10 cellular contexts compared by ENCODE assay signal in genomic region chr19:4284176-4284958, GRCh38. TPM values are rescaled to one million over a fixed set of nuclear protein-coding genes. Genes with fewer than 3 reads are reported as not detected.
DNase-seq lines count a peak whose midpoint lies in the region; ATAC-seq, FAIRE-seq and TF ChIP-seq lines count a peak whose summit lies in the region.
"Had no signal": no experiment of that assay in that cellular context is flagged by ENCODE, and none has a peak within 500 bp of the region (broad histone marks: within the 10 kb centered on the region; RNA-seq: fewer than 3 reads in every experiment).

No MANE protein-coding gene starts in this region.

- peak; percentile 18 for DNase-seq in M059J (ENCODE audit: low read depth)
- DNase-seq in WTC11 (ENCODE audit: low spot score), result peak; percentile 91
- DNase-seq in mesendoderm, result peak; percentile 88
- no peak for DNase-seq in activated naive CD4-positive, alpha-beta T cell treated with Interleukin-2 at 50 U/mL for 16 hours
- DNase-seq in RCC 7860 (ENCODE audit: low spot score), result no peak
- no peak for DNase-seq in NCI-H128 (lab: John Stamatoyannopoulos, UW; ENCODE audit: unreplicated experiment)
- DNase-seq: sigmoid colon had no signal

- no peaks in the 10 kb centered on the region for H3K36me3 ChIP-seq in ES-I3 (ENCODE audit: insufficient read depth, low read length)
- no peaks in the 10 kb centered on the region for H3K36me3 ChIP-seq in mesendoderm (ENCODE audit: control insufficient read depth, insufficient read depth, low read length)
- H3K36me3 ChIP-seq: sigmoid colon had no signal

- H3K4ac ChIP-seq in mesendoderm (ENCODE audit: low read depth, low read length), result no peak overlapping the region

- no peak overlapping the region for H3K27ac ChIP-seq in mesendoderm (ENCODE audit: low read depth, low read length)
- H3K27ac ChIP-seq: sigmoid colon had no signal

- no peaks in the 10 kb centered on the region for H3K36me3 Mint-ChIP-seq in WTC11

- no CpG with 5 or more reads among the region's 20 CpGs for WGBS in mesendoderm (ENCODE audit: extremely low coverage, insufficient coverage, low lambda C conversion rate)

- no peaks in the 10 kb centered on the region for H3K9me3 ChIP-seq in ES-I3 (ENCODE audit: control insufficient read depth, insufficient read depth, low read length)
- H3K9me3 ChIP-seq: sigmoid colon had no signal

- no peak overlapping the region for H2BK120ac ChIP-seq in mesendoderm (ENCODE audit: low read depth, low read length)

- peak overlapping the region; percentile 72 for H3K9ac ChIP-seq in ES-I3 (ENCODE audit: low read depth, low read length)
- no peak overlapping the region for H3K9ac ChIP-seq in mesendoderm (ENCODE audit: low read length)

- H3K56ac ChIP-seq in mesendoderm (ENCODE audit: low read length), result no peak overlapping the region

- no peak overlapping the region for H3K27ac Mint-ChIP-seq in WTC11

- peak overlapping the region; percentile 58 for H3K4me3 Mint-ChIP-seq in WTC11

- H3K4me2 ChIP-seq in mesendoderm (ENCODE audit: low read length), result no peak overlapping the region

- H3K4me1 Mint-ChIP-seq in WTC11, result peaks cover 2% of the 10 kb centered on the region; the same call in 1 of the 2 replicates

- H3K27me3 ChIP-seq in mesendoderm (ENCODE audit: insufficient read depth, low read length, poor library complexity), result peaks cover 8% of the 10 kb centered on the region

- no peak for FAIRE-seq in RCC 7860 (lab: Jason Lieb, UNC)

- H3K9me3 Mint-ChIP-seq in WTC11, result no peaks in the 10 kb centered on the region

- no peaks in the 10 kb centered on the region for H3K79me2 ChIP-seq in mesendoderm (ENCODE audit: control insufficient read depth, insufficient read depth, low read length)

- peaks cover 56% of the 10 kb centered on the region for H3K27me3 Mint-ChIP-seq in WTC11 (ENCODE audit: low read depth)

- no peak for TF ChIP-seq CTCF in WTC11 (IDR thresholded peaks at IDR 0.05)

- no peak overlapping the region for H2BK5ac ChIP-seq in mesendoderm (ENCODE audit: low read length)

- no peak overlapping the region for H2BK15ac ChIP-seq in mesendoderm (replicated peaks; ENCODE audit: low read depth)

- no peaks in the 10 kb centered on the region for H3K79me1 ChIP-seq in mesendoderm (ENCODE audit: low read length)

- no peak overlapping the region for H3K23ac ChIP-seq in mesendoderm (ENCODE audit: low read length)

- CTCF ChIA-PET in WTC11 (lab: Charles Lee), result interaction anchor here (1.0 to 10.5 kb wide), 3 partner anchors 16 to 68 kb away, joined by 5 to 172 read pairs (median 6); no protein-coding TSS in a partner anchor

- H2AK5ac ChIP-seq in mesendoderm (ENCODE audit: low read length), result no peak overlapping the region

- H4K8ac ChIP-seq in mesendoderm (ENCODE audit: low read depth, low read length), result no peak overlapping the region

- POLR2A ChIA-PET in WTC11 (lab: Charles Lee), result interaction anchor here (0.6 to 0.7 kb wide), 2 partner anchors 58 to 124 kb away, joined by 3 to 4 read pairs; no protein-coding TSS in a partner anchor

- peak; percentile 99 for ATAC-seq in WTC11
- ATAC-seq in HG03520 (IDR thresholded peaks at IDR 0.05; ENCODE audit: unreplicated experiment), result no peak

- no peak overlapping the region for H3K4me3 ChIP-seq in mesendoderm (ENCODE audit: low read length)
- H3K4me3 ChIP-seq: sigmoid colon had no signal

- no peak overlapping the region for H4K5ac ChIP-seq in mesendoderm (ENCODE audit: low read length)

- H3K18ac ChIP-seq in mesendoderm (ENCODE audit: low read length), result no peak overlapping the region

- H3K4me1 ChIP-seq in ES-I3 (ENCODE audit: insufficient read depth, low read length) (0 out of 2 replicates have a peak, but pooled peaks cover 5% of the 10 kb centered on the region), mesendoderm (ENCODE audit: control insufficient read depth, low read depth, low read length) (no peaks in the 10 kb centered on the region)

TF ChIP-seq in WTC11, 78 proteins besides CTCF, POLR2A, EP300 and RAD21 (continues in another document):
- no peak for TF ChIP-seq PRDM15 (CRISPR knock-in tag; IDR thresholded peaks at IDR 0.05)
- no peak for TF ChIP-seq JUN (CRISPR knock-in tag; IDR thresholded peaks at IDR 0.05)
- no peak for TF ChIP-seq GRHL2 (CRISPR knock-in tag; IDR thresholded peaks at IDR 0.05; ENCODE audit: insufficient replicate concordance, severe bottlenecking)
- TF ChIP-seq NFE2L1 (CRISPR knock-in tag; IDR thresholded peaks at IDR 0.05), result no peak
- TF ChIP-seq NFYB (CRISPR knock-in tag; conservative IDR thresholded peaks at IDR 0.05; ENCODE audit: low read depth), result peak; percentile 93
- TF ChIP-seq ATF2 (CRISPR knock-in tag; IDR thresholded peaks at IDR 0.05; ENCODE audit: borderline replicate concordance, low read depth), result no peak
- TF ChIP-seq CREB1 (CRISPR knock-in tag; IDR thresholded peaks at IDR 0.05), result no peak
- TF ChIP-seq ZNF671 (CRISPR knock-in tag; IDR thresholded peaks at IDR 0.05), result no peak
- TF ChIP-seq FOXP1 (CRISPR knock-in tag; IDR thresholded peaks at IDR 0.05; ENCODE audit: borderline replicate concordance), result no peak
- TF ChIP-seq ZNF219 (CRISPR knock-in tag; IDR thresholded peaks at IDR 0.05; ENCODE audit: borderline replicate concordance), result no peak
- no peak for TF ChIP-seq NR3C1 (CRISPR knock-in tag; conservative IDR thresholded peaks at IDR 0.05; ENCODE audit: low read depth)
- no peak for TF ChIP-seq HMGXB4 (CRISPR knock-in tag; IDR thresholded peaks at IDR 0.05)
- no peak for TF ChIP-seq NR1H2 (CRISPR knock-in tag; IDR thresholded peaks at IDR 0.05)
- TF ChIP-seq SP1 (CRISPR knock-in tag; conservative IDR thresholded peaks at IDR 0.05), result peak; percentile 70

RNA-seq across cellular contexts. Expression of gene SHD, which starts 5.3 kb away (rescaled TPM):
- not detected in 2 replicates for total RNA-seq in M059J (2014; rRNA removed; shearing (Covaris generic))
- 2.0 to 3.6 TPM (median 3.4 TPM) in 3 replicates for total RNA-seq in WTC11 (2021)
- polyA plus RNA-seq in mesendoderm (2013, experiment 1 of 2), result 0.42 TPM
- 0.76 TPM for polyA plus RNA-seq in mesendoderm (2013, experiment 2 of 2)
- total RNA-seq: sigmoid colon had no signal

RNA-seq across cellular contexts. Expression of gene TMIGD2, which starts 17.8 kb away (rescaled TPM):
- total RNA-seq in M059J (2014; rRNA removed; shearing (Covaris generic)), result not detected in 2 replicates
- total RNA-seq in WTC11 (2021), result 0.55 to 1.0 TPM (median 0.94 TPM) in 3 replicates
- 0.18 TPM for polyA plus RNA-seq in mesendoderm (2013, experiment 1 of 2)
- polyA plus RNA-seq in mesendoderm (2013, experiment 2 of 2), result 0.25 TPM
- total RNA-seq: RPMI7951, sigmoid colon had no signal

RNA-seq across cellular contexts. Expression of gene FSD1, which starts 20.0 kb away (rescaled TPM):
- total RNA-seq in M059J (2014; rRNA removed; shearing (Covaris generic)), result 11.7 and 14.7 TPM in 2 replicates
- 61.3 to 69.2 TPM (median 65.7 TPM) in 3 replicates for total RNA-seq in WTC11 (2021)
- polyA plus RNA-seq in mesendoderm (2013, experiment 1 of 2), result 18.6 TPM
- polyA plus RNA-seq in mesendoderm (2013, experiment 2 of 2), result 18.3 TPM

RNA-seq across cellular contexts. Expression of gene YJU2, which starts 37.5 kb away (rescaled TPM):
- total RNA-seq in M059J (2014; rRNA removed; shearing (Covaris generic)), result 24.4 and 28.2 TPM in 2 replicates
- 24.3 to 26.5 TPM (median 25.2 TPM) in 3 replicates for total RNA-seq in WTC11 (2021)
- 39.5 TPM for polyA plus RNA-seq in mesendoderm (2013, experiment 1 of 2)
- 38.6 TPM for polyA plus RNA-seq in mesendoderm (2013, experiment 2 of 2)

RNA-seq across cellular contexts. Expression of gene STAP2, which starts 54.3 kb away (rescaled TPM):
- 7.9 and 13.7 TPM in 2 replicates for total RNA-seq in M059J (2014; rRNA removed; shearing (Covaris generic))
- 18.2 to 21.1 TPM (median 20.2 TPM) in 3 replicates for total RNA-seq in WTC11 (2021)
- 29.0 TPM for polyA plus RNA-seq in mesendoderm (2013, experiment 1 of 2)
- polyA plus RNA-seq in mesendoderm (2013, experiment 2 of 2), result 28.2 TPM

Comparison
In these comparisons a context has a peak if more than half of its experiments do, and no peak if none do; other contexts are left out.
1. DNase-seq: peak in M059J (single experiment), WTC11 (single experiment) and mesendoderm (single experiment); none in activated naive CD4-positive, alpha-beta T cell treated with Interleukin-2 at 50 U/mL for 16 hours (single experiment), RCC 7860 (single experiment) and NCI-H128 (single experiment).